Comparison of ENCODE assay signal across 22 cellular contexts in genomic region chr1:147904726-147905125, GRCh38. TPM values are rescaled to one million over a fixed set of nuclear protein-coding genes. Genes with fewer than 3 reads are reported as not detected.
DNase-seq lines count a peak whose midpoint lies in the region; ATAC-seq and TF ChIP-seq lines count a peak whose summit lies in the region.
"Had no signal": no experiment of that assay in that cellular context is flagged by ENCODE, and none has a peak within 500 bp of the region (broad histone marks: within the 10 kb centered on the region; RNA-seq: fewer than 3 reads in every experiment).

No MANE protein-coding gene starts in this region.

- H3K36me3 Mint-ChIP-seq in activated T-cell treated with anti-CD3 and anti-CD28 coated beads, Interleukin-2, amount 50 U/mL, for 72 hours (ENCODE audit: insufficient read depth in 2 of 2): no peaks in the 10 kb centered on the region
- H3K36me3 Mint-ChIP-seq in activated T-cell treated with anti-CD3 and anti-CD28 coated beads, Interleukin-2, amount 50 U/mL, for 4 hours (ENCODE audit: insufficient read depth): no peaks in the 10 kb centered on the region
- H3K36me3 Mint-ChIP-seq: IgD-negative memory B cell, T-cell had no signal

- peak; percentile 34 to 50 for ATAC-seq in activated T-cell treated with anti-CD3 and anti-CD28 coated beads, Interleukin-2, amount 50 U/mL, for 72 hours (replicated peaks in 1 of 2)
- ATAC-seq in activated T-cell treated with anti-CD3 and anti-CD28 coated beads, Interleukin-2, amount 50 U/mL, for 4 hours: no peak
- no peak for ATAC-seq in HG03196 (IDR thresholded peaks at IDR 0.05; ENCODE audit: unreplicated experiment)
- ATAC-seq: T-cell had no signal

- peak overlapping the region; percentile 15 for H3K27ac Mint-ChIP-seq in activated T-cell treated with anti-CD3 and anti-CD28 coated beads, Interleukin-2, amount 50 U/mL, for 72 hours
- H3K27ac Mint-ChIP-seq: B cell, IgD-negative memory B cell, T-cell had no signal

- DNase-seq in activated T-cell treated with anti-CD3 and anti-CD28 coated beads, Interleukin-2, amount 50 U/mL, for 72 hours: no peak
- no peak for DNase-seq in activated T-cell treated with anti-CD3 and anti-CD28 coated beads, Interleukin-2, amount 50 U/mL, for 4 hours
- DNase-seq in GM13977 (ENCODE audit: low spot score) (peak; percentile 52), MV-4-11 (lab: John Stamatoyannopoulos, UW) (peak; percentile 63), Ammon's horn (ENCODE audit: low spot score) (no peak), NOMO-1 treated with DMSO at 0.1 percent for 48 hours (lab: John Stamatoyannopoulos, UW; ENCODE audit: unreplicated experiment) (no peak)
- DNase-seq: Calu3; DMS79 treated with DMSO at 0.1 percent for 48 hours; GF-D8; NCI-H2029; NCI-H446 treated with DMSO at 0.1 percent for 48 hours; NCI-H526; NCI-H82; NK-92 treated with Interleukin-12 subunit alpha and Interleukin-12 subunit beta, amount 100 ng/mL, for 24 hours; SHP77; T-cell had no signal

- H3K4me1 Mint-ChIP-seq in activated T-cell treated with anti-CD3 and anti-CD28 coated beads, Interleukin-2, amount 50 U/mL, for 72 hours (ENCODE audit: low read depth): peaks cover 9% of the 10 kb centered on the region
- H3K4me1 Mint-ChIP-seq in activated T-cell treated with anti-CD3 and anti-CD28 coated beads, Interleukin-2, amount 50 U/mL, for 4 hours (ENCODE audit: low read depth): peaks cover 5% of the 10 kb centered on the region
- H3K4me1 Mint-ChIP-seq: B cell, IgD-negative memory B cell had no signal

- TF ChIP-seq CTCF in GM13977 (IDR thresholded peaks at IDR 0.05; ENCODE audit: extremely low read depth, insufficient read depth, missing control alignments): no peak

- H3K27me3 Mint-ChIP-seq in activated T-cell treated with anti-CD3 and anti-CD28 coated beads, Interleukin-2, amount 50 U/mL, for 72 hours (ENCODE audit: low read depth): no peaks in the 10 kb centered on the region
- peaks cover 9% of the 10 kb centered on the region for H3K27me3 Mint-ChIP-seq in activated T-cell treated with anti-CD3 and anti-CD28 coated beads, Interleukin-2, amount 50 U/mL, for 4 hours (ENCODE audit: low read depth)

- peak overlapping the region in 1 of 2 donors; percentile 62 for H3K4me3 Mint-ChIP-seq in activated T-cell treated with anti-CD3 and anti-CD28 coated beads, Interleukin-2, amount 50 U/mL, for 72 hours
- H3K4me3 Mint-ChIP-seq in activated T-cell treated with anti-CD3 and anti-CD28 coated beads, Interleukin-2, amount 50 U/mL, for 4 hours: no peak overlapping the region
- H3K4me3 Mint-ChIP-seq: B cell, IgD-negative memory B cell, T-cell had no signal

- in situ Hi-C loops in GM13977 (cut with MboI; ENCODE audit: low pct_unique_long_range_greater_than_20kb, low sequenced_read_pairs, unreplicated experiment): no loop called here

- H3K9me3 Mint-ChIP-seq in activated T-cell treated with anti-CD3 and anti-CD28 coated beads, Interleukin-2, amount 50 U/mL, for 72 hours: no peaks in the 10 kb centered on the region
- H3K9me3 Mint-ChIP-seq in activated T-cell treated with anti-CD3 and anti-CD28 coated beads, Interleukin-2, amount 50 U/mL, for 4 hours: no peaks in the 10 kb centered on the region
- H3K9me3 Mint-ChIP-seq: T-cell had no signal

RNA-seq across cellular contexts. Expression of gene GJA8, which starts 2.1 kb away (rescaled TPM):
- total RNA-seq in activated T-cell treated with anti-CD3 and anti-CD28 coated beads, Interleukin-2, amount 50 U/mL, for 72 hours: not detected
- total RNA-seq in activated T-cell treated with anti-CD3 and anti-CD28 coated beads, Interleukin-2, amount 50 U/mL, for 4 hours: not detected
- total RNA-seq: A673, B cell, Calu3, H1, SK-MEL-5, T-cell had no signal

RNA-seq across cellular contexts. Expression of gene GPR89B, which starts 23.5 kb away (rescaled TPM):
- 10 to 100 TPM; 15.1 to 18.3 TPM for total RNA-seq in activated T-cell treated with anti-CD3 and anti-CD28 coated beads, Interleukin-2, amount 50 U/mL, for 72 hours
- total RNA-seq in activated T-cell treated with anti-CD3 and anti-CD28 coated beads, Interleukin-2, amount 50 U/mL, for 4 hours: 10 to 100 TPM; 12.2 to 15.6 (median 12.9) TPM

Comparison
In these comparisons a context has a peak if more than half of its experiments do, and no peak if none do; other contexts are left out.
1. ATAC-seq: peak in activated T-cell treated with anti-CD3 and anti-CD28 coated beads, Interleukin-2, amount 50 U/mL, for 72 hours (2 of 2); none in activated T-cell treated with anti-CD3 and anti-CD28 coated beads, Interleukin-2, amount 50 U/mL, for 4 hours (0 of 2) and HG03196 (single experiment).
2. DNase-seq: peak in GM13977 (single experiment) and MV-4-11 (single experiment); none in activated T-cell treated with anti-CD3 and anti-CD28 coated beads, Interleukin-2, amount 50 U/mL, for 72 hours (0 of 2), activated T-cell treated with anti-CD3 and anti-CD28 coated beads, Interleukin-2, amount 50 U/mL, for 4 hours (single experiment), Ammon's horn (single experiment) and NOMO-1 treated with DMSO at 0.1 percent for 48 hours (single experiment).